23 cellular contexts compared by ENCODE assay signal in genomic region chr19:55615553-55616394, GRCh38. TPM values are rescaled to one million over a fixed set of nuclear protein-coding genes. Genes with fewer than 3 reads are reported as not detected.
DNase-seq lines count a peak whose midpoint lies in the region; ATAC-seq, FAIRE-seq and TF ChIP-seq lines count a peak whose summit lies in the region.
"Had no signal": no experiment of that assay in that cellular context is flagged by ENCODE, and none has a peak within 500 bp of the region (broad histone marks: within the 10 kb centered on the region; RNA-seq: fewer than 3 reads in every experiment).

No MANE protein-coding gene starts in this region.

- intact Hi-C loops in K562 (cut with micrococcal nuclease) = no loop called here

- no peak overlapping the region for H3K4me2 ChIP-seq in SK-N-SH
- no peak overlapping the region for H3K4me2 ChIP-seq in GM23338
- H3K4me2 ChIP-seq in K562 (ENCODE audit: insufficient read depth, low read length) = no peak overlapping the region
- no peak overlapping the region for H3K4me2 ChIP-seq in osteoblast (ENCODE audit: insufficient read depth, low read length)
- H3K4me2 ChIP-seq: BLaER1 had no signal

- H3F3A ChIP-seq in SK-N-SH (replicated peaks; ENCODE audit: insufficient read depth) (peaks cover 12% of the 10 kb centered on the region), GM23338 (replicated peaks; ENCODE audit: low read depth) (peaks cover 3% of the 10 kb centered on the region; the same call in 1 of the 2 replicates)

- no TSS peak for BruUV-seq in K562 (replicated peaks; lab: Mats Ljungman, UMichigan)

- 99% methylated on average over 33 of the region's 88 CpGs for WGBS in SK-N-SH (ENCODE audit: low lambda C conversion rate)
- 96% methylated on average over 43 of the region's 88 CpGs for WGBS in K562 (ENCODE audit: insufficient coverage, low coverage, missing lambda C conversion rate)

- H3K9ac ChIP-seq in SK-N-SH = no peak overlapping the region
- no peak overlapping the region for H3K9ac ChIP-seq in K562 (ENCODE audit: insufficient read depth in 1 of 2, low read depth in 2 of 2, low read length in 2 of 2)
- H3K9ac ChIP-seq: BLaER1 had no signal

- H3K4me1 ChIP-seq in SK-N-SH (ENCODE audit: control insufficient read depth in 1 of 2, insufficient read depth in 2 of 2, low read depth in 1 of 2, low read length in 1 of 2) = no peaks in the 10 kb centered on the region; a peak in 1 of 4 replicates
- H3K4me1 ChIP-seq in GM23338 (ENCODE audit: insufficient read depth) = no peaks in the 10 kb centered on the region
- H3K4me1 ChIP-seq in K562 (replicated peaks in 1 of 2; ENCODE audit: control insufficient read depth in 2 of 2, insufficient read depth in 2 of 2, low read length in 2 of 2) = peaks cover 0 to 5% of the 10 kb centered on the region in 2 experiments; a peak in 2 of 5 replicates
- H3K4me1 ChIP-seq in osteoblast (ENCODE audit: insufficient read depth, low read length) = no peaks in the 10 kb centered on the region
- H3K4me1 ChIP-seq: Caco-2 had no signal

- H3K9me2 ChIP-seq in SK-N-SH = no peaks in the 10 kb centered on the region
- no peaks in the 10 kb centered on the region for H3K9me2 ChIP-seq in GM23338 (ENCODE audit: insufficient read depth)

- H3K27me3 ChIP-seq in SK-N-SH (ENCODE audit: insufficient read depth) (no peaks in the 10 kb centered on the region), GM23338 (ENCODE audit: insufficient read depth) (no peaks in the 10 kb centered on the region), K562 (ENCODE audit: control insufficient read depth in 2 of 2, insufficient read depth in 2 of 2, low read length in 2 of 2) (no peaks in the 10 kb centered on the region), osteoblast (ENCODE audit: insufficient read depth, low read length) (no peaks in the 10 kb centered on the region)
- H3K27me3 ChIP-seq: BLaER1 had no signal

- no peaks in the 10 kb centered on the region for H3K9me1 ChIP-seq in K562 (ENCODE audit: control insufficient read depth, insufficient read depth, low read length)

- H3K4me1 Mint-ChIP-seq in GM23338 (0 out of 3 replicates have a peak, but pooled peaks cover 2% of the 10 kb centered on the region), nephron progenitor cell (peaks cover 8% of the 10 kb centered on the region)

- ATAC-seq in SK-N-SH treated with all-trans-retinoic acid at 6 μM for 48 hours (no peak), GM23338 (no peak), K562 (no peak), HG03196 (IDR thresholded peaks at IDR 0.05; ENCODE audit: unreplicated experiment) (no peak)
- ATAC-seq: CD8-positive, alpha-beta T cell had no signal

- POLR2A ChIA-PET in SK-N-SH (lab: Yijun Ruan, JAX) = no interaction called here
- POLR2A ChIA-PET in K562 (lab: Yijun Ruan, JAX) = interaction anchor here (0.5 to 1.7 kb wide), 3 partner anchors 11 to 315 kb away, joined by 3 to 6 read pairs (median 4); no protein-coding TSS in a partner anchor

- TF ChIP-seq RAD21 in SK-N-SH (IDR thresholded peaks at IDR 0.05; ENCODE audit: low read length) (no peak), K562 (CRISPR knock-in tag; conservative IDR thresholded peaks at IDR 0.05 in 1 of 2, IDR thresholded peaks at IDR 0.05 in 1 of 2) (no peak)

- TF ChIP-seq CTCF in SK-N-SH (IDR thresholded peaks at IDR 0.05) (no peak), GM23338 (conservative IDR thresholded peaks at IDR 0.05; ENCODE audit: low read depth in 2 of 2) (no peak), K562 (IDR thresholded peaks at IDR 0.05 in 2 of 3, conservative IDR thresholded peaks at IDR 0.05 in 1 of 3; ENCODE audit: insufficient read depth in 2 of 3, low read depth in 1 of 3, low read length in 3 of 3) (no peak), osteoblast (IDR thresholded peaks at IDR 0.05; ENCODE audit: extremely low read depth, low read depth, low read length) (no peak), nephron progenitor cell (IDR thresholded peaks at IDR 0.05) (no peak)

- H3K36me3 Mint-ChIP-seq in GM23338 (ENCODE audit: low read depth) (peaks cover 45% of the 10 kb centered on the region), nephron progenitor cell (ENCODE audit: low read depth) (peaks cover 44% of the 10 kb centered on the region)

- H3K4me3 ChIP-seq in SK-N-SH (ENCODE audit: low read depth in 2 of 2, low read length in 1 of 2) = no peak overlapping the region
- H3K4me3 ChIP-seq in GM23338 = no peak overlapping the region
- no peak overlapping the region for H3K4me3 ChIP-seq in K562
- no peak overlapping the region for H3K4me3 ChIP-seq in osteoblast (ENCODE audit: insufficient read depth, low read length)
- H3K4me3 ChIP-seq: BLaER1 had no signal

- no peak for TF ChIP-seq POLR2A in K562 (conservative IDR thresholded peaks at IDR 0.05)

- no peak overlapping the region for H2AFZ ChIP-seq in SK-N-SH (ENCODE audit: low read depth)
- H2AFZ ChIP-seq in GM23338 = no peak overlapping the region
- H2AFZ ChIP-seq in K562 (ENCODE audit: low read depth, low read length) = no peak overlapping the region
- H2AFZ ChIP-seq in osteoblast (ENCODE audit: low read length) = no peak overlapping the region

- no peak overlapping the region for H3K4me3 Mint-ChIP-seq in GM23338
- H3K4me3 Mint-ChIP-seq in nephron progenitor cell = no peak overlapping the region
- H3K4me3 Mint-ChIP-seq: B cell; CD4-positive, CD25-positive, alpha-beta regulatory T cell; CD8-positive, alpha-beta T cell had no signal

- H4K20me1 ChIP-seq in SK-N-SH (ENCODE audit: insufficient read depth) = peaks cover 19% of the 10 kb centered on the region
- peaks cover 11% of the 10 kb centered on the region for H4K20me1 ChIP-seq in GM23338 (replicated peaks; ENCODE audit: insufficient read depth)
- H4K20me1 ChIP-seq in K562 (replicated peaks; ENCODE audit: control insufficient read depth, insufficient read depth, low read length) = no peaks in the 10 kb centered on the region
- H4K20me1 ChIP-seq in osteoblast (ENCODE audit: insufficient read depth, low read length) = peaks cover 13% of the 10 kb centered on the region

- H3K79me2 ChIP-seq in SK-N-SH (ENCODE audit: insufficient read depth) (peaks cover 24% of the 10 kb centered on the region; the same call in 1 of the 2 replicates), GM23338 (replicated peaks; ENCODE audit: insufficient read depth) (0 out of 2 replicates have a peak, but pooled peaks cover 2% of the 10 kb centered on the region), K562 (ENCODE audit: control insufficient read depth, insufficient read depth, low read length) (peaks cover 6% of the 10 kb centered on the region; the same call in 1 of the 3 replicates), osteoblast (ENCODE audit: insufficient read depth, low read length) (peaks cover 20% of the 10 kb centered on the region)

- no peak overlapping the region for H3K27ac Mint-ChIP-seq in GM23338
- H3K27ac Mint-ChIP-seq in nephron progenitor cell = no peak overlapping the region
- H3K27ac Mint-ChIP-seq: CD4-positive, CD25-positive, alpha-beta regulatory T cell; CD8-positive, alpha-beta T cell had no signal

- H3K9me3 Mint-ChIP-seq in GM23338 = peaks cover 5% of the 10 kb centered on the region
- H3K9me3 Mint-ChIP-seq in nephron progenitor cell = no peaks in the 10 kb centered on the region
- H3K9me3 Mint-ChIP-seq: CD8-positive, alpha-beta T cell had no signal

- H3K9me3 ChIP-seq in SK-N-SH (no peaks in the 10 kb centered on the region), K562 (replicated peaks; ENCODE audit: control insufficient read depth, insufficient read depth, low read depth, low read length) (no peaks in the 10 kb centered on the region), osteoblast (ENCODE audit: low read depth, low read length) (no peaks in the 10 kb centered on the region)
- H3K9me3 ChIP-seq: BLaER1, Caco-2 had no signal

- TF ChIP-seq EP300 in SK-N-SH (IDR thresholded peaks at IDR 0.05; ENCODE audit: borderline replicate concordance in 1 of 2, low read depth in 1 of 2, low read length in 1 of 2) (no peak), K562 (IDR thresholded peaks at IDR 0.05; ENCODE audit: low read length) (no peak)

- CTCF ChIA-PET in SK-N-SH (lab: Yijun Ruan, JAX) = interaction anchor here (1.3 to 6.7 kb wide), 2 partner anchors 16 to 17 kb away, joined by 4 to 40 read pairs; no protein-coding TSS in a partner anchor
- CTCF ChIA-PET in K562 (lab: Yijun Ruan, JAX; ENCODE audit: low intra/inter-chr PET ratio) = no interaction called here

- FAIRE-seq in K562 (lab: Jason Lieb, UNC) = no peak
- FAIRE-seq: A204.1, G401.6, GM12892, GM19239, H54 had no signal

- in situ Hi-C loops in K562 (cut with MboI) = no loop called here

- peaks cover 19% of the 10 kb centered on the region for H3K27me3 Mint-ChIP-seq in GM23338 (ENCODE audit: insufficient read depth, low read depth, poor library complexity)
- no peaks in the 10 kb centered on the region for H3K27me3 Mint-ChIP-seq in nephron progenitor cell (ENCODE audit: low read depth, poor library complexity)
- H3K27me3 Mint-ChIP-seq: B cell; CD4-positive, CD25-positive, alpha-beta regulatory T cell had no signal

- DNase-seq in SK-N-SH (peak; percentile 20), GM23338 (ENCODE audit: low spot score) (peak; percentile 17), K562 (ENCODE audit: extremely low read depth in 1 of 4, low spot score in 3 of 4) (no peak), osteoblast (ENCODE audit: insufficient read length, low spot score, missing footprints) (peak; percentile 60), nephron progenitor cell (no peak)
- DNase-seq: Caco-2; CD4-positive, CD25-positive, alpha-beta regulatory T cell; CD8-positive, alpha-beta T cell; DMS153; DND-41; GOT3; HCEC 1CT had no signal

- H3K36me3 ChIP-seq in SK-N-SH (replicated peaks in 1 of 2; ENCODE audit: control insufficient read depth in 1 of 2, insufficient read depth in 2 of 2, low read length in 1 of 2) = peaks cover 0 to 32% of the 10 kb centered on the region in 2 experiments
- H3K36me3 ChIP-seq in GM23338 (ENCODE audit: insufficient read depth) = no peaks in the 10 kb centered on the region
- peaks cover 31% of the 10 kb centered on the region; the same call in 2 of the 3 replicates for H3K36me3 ChIP-seq in K562 (ENCODE audit: control insufficient read depth, insufficient read depth, low read length)
- H3K36me3 ChIP-seq in osteoblast (ENCODE audit: insufficient read depth, low read length) = peaks cover 14% of the 10 kb centered on the region

- H3K27ac ChIP-seq in SK-N-SH (ENCODE audit: low read depth in 2 of 2, low read length in 1 of 2) (no peak overlapping the region), GM23338 (ENCODE audit: low read depth) (no peak overlapping the region), K562 (ENCODE audit: extremely low read depth, low read depth, low read length) (no peak overlapping the region), osteoblast (ENCODE audit: low read depth, low read length) (no peak overlapping the region)
- H3K27ac ChIP-seq: 22Rv1, BLaER1, C4-2B had no signal

RNA-seq across cellular contexts. Expression of gene ZNF784, which starts 8.6 kb away (rescaled TPM):
- polyA plus RNA-seq in SK-N-SH (2012; rRNA removed) (5.0 and 5.5 TPM in 2 replicates), GM23338 (2016; fragmentation: Nextera tagmentation; extraction: Ambion mirVana) (1.5 and 1.6 TPM in 2 replicates), K562 (2011; rRNA removed) (2.1 and 3.5 TPM in 2 replicates), K562 (2014; fragmentation: Illumina TruSeq; extraction: Trizol) (4.1 and 5.1 TPM in 2 replicates), K562 (2014; fragmentation: Nextera tagmentation; extraction: Ambion mirVana) (under 1 TPM; 0.14 to 0.17 TPM), K562 (2014; rRNA removed) (4.1 and 4.4 TPM in 2 replicates)
- polyA plus RNA-seq in SK-N-SH (2012; cell fraction: cytosol; rRNA removed) = 2.4 and 3.3 TPM in 2 replicates
- polyA plus RNA-seq in SK-N-SH (2012; cell fraction: nucleus; rRNA removed) = 17.9 and 20.4 TPM in 2 replicates
- total RNA-seq in GM23338 (2014; rRNA removed; shearing (Covaris generic)) = 5.6 and 6.7 TPM in 2 replicates
- 6.3 and 14.3 TPM in 2 replicates for total RNA-seq in K562 (2011; cell fraction: chromatin; rRNA removed; ENCODE audit: low replicate concordance)
- total RNA-seq in K562 (2011; cell fraction: nucleolus; rRNA removed) = 10.0 and 12.5 TPM in 2 replicates
- 7.7 and 9.6 TPM in 2 replicates for total RNA-seq in K562 (2011; cell fraction: nucleoplasm; rRNA removed)
- total RNA-seq in K562 (2014; rRNA removed) (2.0 and 3.8 TPM in 2 replicates), K562 (2014; rRNA removed; fragmentation: Illumina TruSeq; extraction: Trizol) (1.6 TPM in 2 replicates), K562 (2015; rRNA removed; fragmentation: Illumina TruSeq; extraction: Trizol) (2.7 and 3.2 TPM in 2 replicates), K562 (2021) (4.6 and 6.1 TPM in 2 replicates), osteoblast (6.5 and 8.7 TPM in 2 replicates)
- 2.0 and 4.3 TPM in 2 replicates for polyA plus RNA-seq in K562 (2011; cell fraction: cytosol; rRNA removed)
- 11.3 and 16.1 TPM in 2 replicates for polyA plus RNA-seq in K562 (2011; cell fraction: nucleus; rRNA removed)
- 7.3 and 7.9 TPM in 2 replicates for polyA plus RNA-seq in K562 (2012)
- polyA minus RNA-seq in K562 (2011; rRNA and poly(A)+ RNA removed) = 1.4 TPM in 2 replicates
- 1.3 and 2.6 TPM in 2 replicates for polyA minus RNA-seq in K562 (2011; cell fraction: cytosol; rRNA and poly(A)+ RNA removed)
- 2.7 TPM in 2 replicates for polyA minus RNA-seq in K562 (2011; cell fraction: nucleus; rRNA and poly(A)+ RNA removed)

RNA-seq across cellular contexts. Expression of gene ZNF865, which starts 10.3 kb away (rescaled TPM):
- polyA plus RNA-seq in SK-N-SH (2012; rRNA removed) = 3.4 and 5.0 TPM in 2 replicates
- polyA plus RNA-seq in SK-N-SH (2012; cell fraction: cytosol; rRNA removed) = 2.7 and 5.2 TPM in 2 replicates
- polyA plus RNA-seq in SK-N-SH (2012; cell fraction: nucleus; rRNA removed) = 11.7 and 16.2 TPM in 2 replicates
- total RNA-seq in GM23338 (2014; rRNA removed; shearing (Covaris generic)) = 10.3 and 12.1 TPM in 2 replicates
- 2.2 and 2.4 TPM in 2 replicates for polyA plus RNA-seq in GM23338 (2016; fragmentation: Nextera tagmentation; extraction: Ambion mirVana)
- 2.2 and 8.0 TPM in 2 replicates for total RNA-seq in K562 (2011; cell fraction: chromatin; rRNA removed; ENCODE audit: low replicate concordance)
- total RNA-seq in K562 (2011; cell fraction: nucleolus; rRNA removed) = 8.0 and 10.0 TPM in 2 replicates
- total RNA-seq in K562 (2011; cell fraction: nucleoplasm; rRNA removed) = 4.9 and 5.2 TPM in 2 replicates
- total RNA-seq in K562 (2014; rRNA removed) = 1.6 and 2.3 TPM in 2 replicates
- total RNA-seq in K562 (2014; rRNA removed; fragmentation: Illumina TruSeq; extraction: Trizol) = 0.29 and 0.40 TPM in 2 replicates
- total RNA-seq in K562 (2015; rRNA removed; fragmentation: Illumina TruSeq; extraction: Trizol) = 1.4 and 1.5 TPM in 2 replicates
- total RNA-seq in K562 (2021) = 18.6 and 18.8 TPM in 2 replicates
- polyA plus RNA-seq in K562 (2011; rRNA removed) = 1.2 and 1.5 TPM in 2 replicates
- polyA plus RNA-seq in K562 (2011; cell fraction: cytosol; rRNA removed) = 2.0 and 9.6 TPM in 2 replicates
- polyA plus RNA-seq in K562 (2011; cell fraction: nucleus; rRNA removed) = 1.6 and 4.8 TPM in 2 replicates
- polyA plus RNA-seq in K562 (2012) = 6.0 and 10.0 TPM in 2 replicates
- 1.8 and 2.3 TPM in 2 replicates for polyA plus RNA-seq in K562 (2014; fragmentation: Illumina TruSeq; extraction: Trizol)
- not detected for polyA plus RNA-seq in K562 (2014; fragmentation: Nextera tagmentation; extraction: Ambion mirVana)
- 6.7 and 6.9 TPM in 2 replicates for polyA plus RNA-seq in K562 (2014; rRNA removed)
- polyA minus RNA-seq in K562 (2011; rRNA and poly(A)+ RNA removed) = 0.24 and 0.60 TPM in 2 replicates
- polyA minus RNA-seq in K562 (2011; cell fraction: cytosol; rRNA and poly(A)+ RNA removed) = 7.3 and 9.8 TPM in 2 replicates
- 1.1 and 1.5 TPM in 2 replicates for polyA minus RNA-seq in K562 (2011; cell fraction: nucleus; rRNA and poly(A)+ RNA removed)
- total RNA-seq in osteoblast = 1.4 and 1.5 TPM in 2 replicates

RNA-seq across cellular contexts. Expression of gene ZNF524, which starts 15.7 kb away (rescaled TPM):
- polyA plus RNA-seq in SK-N-SH (2012; rRNA removed) = 7.2 and 7.3 TPM in 2 replicates
- polyA plus RNA-seq in SK-N-SH (2012; cell fraction: cytosol; rRNA removed) = 4.6 and 7.4 TPM in 2 replicates
- 7.4 and 10.1 TPM in 2 replicates for polyA plus RNA-seq in SK-N-SH (2012; cell fraction: nucleus; rRNA removed)
- 8.3 and 16.5 TPM in 2 replicates for total RNA-seq in GM23338 (2014; rRNA removed; shearing (Covaris generic))
- polyA plus RNA-seq in GM23338 (2016; fragmentation: Nextera tagmentation; extraction: Ambion mirVana) = 5.7 and 6.0 TPM in 2 replicates
- total RNA-seq in K562 (2011; cell fraction: chromatin; rRNA removed; ENCODE audit: low replicate concordance) = 3.2 and 12.0 TPM in 2 replicates
- total RNA-seq in K562 (2011; cell fraction: nucleolus; rRNA removed) = 12.4 and 13.0 TPM in 2 replicates
- 7.3 and 7.5 TPM in 2 replicates for total RNA-seq in K562 (2011; cell fraction: nucleoplasm; rRNA removed)
- total RNA-seq in K562 (2014; rRNA removed) = 14.7 and 23.6 TPM in 2 replicates
- 0.55 and 1.2 TPM in 2 replicates for total RNA-seq in K562 (2014; rRNA removed; fragmentation: Illumina TruSeq; extraction: Trizol)
- 5.6 and 6.4 TPM in 2 replicates for total RNA-seq in K562 (2015; rRNA removed; fragmentation: Illumina TruSeq; extraction: Trizol)
- total RNA-seq in K562 (2021) = 15.6 and 16.7 TPM in 2 replicates
- 2.9 and 3.7 TPM in 2 replicates for polyA plus RNA-seq in K562 (2011; rRNA removed)
- 6.8 and 21.8 TPM in 2 replicates for polyA plus RNA-seq in K562 (2011; cell fraction: cytosol; rRNA removed)
- 9.0 and 14.1 TPM in 2 replicates for polyA plus RNA-seq in K562 (2011; cell fraction: nucleus; rRNA removed)
- polyA plus RNA-seq in K562 (2012) = 7.6 and 20.4 TPM in 2 replicates
- 1.4 and 5.4 TPM in 2 replicates for polyA plus RNA-seq in K562 (2014; fragmentation: Illumina TruSeq; extraction: Trizol)
- under 1 TPM; 0.08 to 0.10 TPM for polyA plus RNA-seq in K562 (2014; fragmentation: Nextera tagmentation; extraction: Ambion mirVana)
- polyA plus RNA-seq in K562 (2014; rRNA removed) = 13.1 and 14.4 TPM in 2 replicates
- polyA minus RNA-seq in K562 (2011; rRNA and poly(A)+ RNA removed) = 0.30 and 0.67 TPM in 2 replicates
- 5.1 and 7.1 TPM in 2 replicates for polyA minus RNA-seq in K562 (2011; cell fraction: cytosol; rRNA and poly(A)+ RNA removed)
- 5.9 and 6.3 TPM in 2 replicates for polyA minus RNA-seq in K562 (2011; cell fraction: nucleus; rRNA and poly(A)+ RNA removed)
- total RNA-seq in osteoblast = 11.2 TPM in 2 replicates

RNA-seq across cellular contexts. Expression of gene FIZ1, which starts 16.5 kb away (rescaled TPM):
- polyA plus RNA-seq in SK-N-SH (2012; rRNA removed) (5.2 and 5.7 TPM in 2 replicates), GM23338 (2016; fragmentation: Nextera tagmentation; extraction: Ambion mirVana) (5.3 and 5.4 TPM in 2 replicates), K562 (2011; rRNA removed) (3.8 and 4.7 TPM in 2 replicates), K562 (2014; fragmentation: Illumina TruSeq; extraction: Trizol) (8.7 TPM in 2 replicates), K562 (2014; fragmentation: Nextera tagmentation; extraction: Ambion mirVana) (under 1 TPM; 0.79 to 0.81 TPM), K562 (2014; rRNA removed) (5.7 and 5.8 TPM in 2 replicates)
- 2.5 and 4.3 TPM in 2 replicates for polyA plus RNA-seq in SK-N-SH (2012; cell fraction: cytosol; rRNA removed)
- polyA plus RNA-seq in SK-N-SH (2012; cell fraction: nucleus; rRNA removed) = 20.2 and 24.9 TPM in 2 replicates
- total RNA-seq in GM23338 (2014; rRNA removed; shearing (Covaris generic)) = 10.1 and 12.6 TPM in 2 replicates
- 4.3 and 8.7 TPM in 2 replicates for total RNA-seq in K562 (2011; cell fraction: chromatin; rRNA removed; ENCODE audit: low replicate concordance)
- total RNA-seq in K562 (2011; cell fraction: nucleolus; rRNA removed) = 5.7 and 6.8 TPM in 2 replicates
- 6.9 and 7.8 TPM in 2 replicates for total RNA-seq in K562 (2011; cell fraction: nucleoplasm; rRNA removed)
- total RNA-seq in K562 (2014; rRNA removed) (5.9 and 7.3 TPM in 2 replicates), K562 (2014; rRNA removed; fragmentation: Illumina TruSeq; extraction: Trizol) (2.3 and 3.2 TPM in 2 replicates), K562 (2015; rRNA removed; fragmentation: Illumina TruSeq; extraction: Trizol) (4.7 and 5.5 TPM in 2 replicates), K562 (2021) (14.4 and 17.5 TPM in 2 replicates), osteoblast (2.9 and 3.6 TPM in 2 replicates)
- 3.5 and 7.4 TPM in 2 replicates for polyA plus RNA-seq in K562 (2011; cell fraction: cytosol; rRNA removed)
- polyA plus RNA-seq in K562 (2011; cell fraction: nucleus; rRNA removed) = 7.6 and 10.7 TPM in 2 replicates
- 10.6 and 12.2 TPM in 2 replicates for polyA plus RNA-seq in K562 (2012)
- 2.1 and 3.1 TPM in 2 replicates for polyA minus RNA-seq in K562 (2011; rRNA and poly(A)+ RNA removed)
- polyA minus RNA-seq in K562 (2011; cell fraction: cytosol; rRNA and poly(A)+ RNA removed) = 5.5 and 6.6 TPM in 2 replicates
- polyA minus RNA-seq in K562 (2011; cell fraction: nucleus; rRNA and poly(A)+ RNA removed) = 2.8 and 3.4 TPM in 2 replicates

RNA-seq across cellular contexts. Expression of gene ZNF580, which starts 25.0 kb away (rescaled TPM):
- polyA plus RNA-seq in SK-N-SH (2012; rRNA removed) (14.0 and 21.9 TPM in 2 replicates), GM23338 (2016; fragmentation: Nextera tagmentation; extraction: Ambion mirVana) (23.6 and 23.9 TPM in 2 replicates), K562 (2011; rRNA removed) (5.0 and 7.7 TPM in 2 replicates), K562 (2014; fragmentation: Illumina TruSeq; extraction: Trizol) (12.7 and 15.5 TPM in 2 replicates), K562 (2014; fragmentation: Nextera tagmentation; extraction: Ambion mirVana) (1 to 10 TPM; 2.3 to 3.9 TPM), K562 (2014; rRNA removed) (25.2 and 30.8 TPM in 2 replicates)
- 16.3 and 18.1 TPM in 2 replicates for polyA plus RNA-seq in SK-N-SH (2012; cell fraction: cytosol; rRNA removed)
- 76.2 and 102 TPM in 2 replicates for polyA plus RNA-seq in SK-N-SH (2012; cell fraction: nucleus; rRNA removed)
- total RNA-seq in GM23338 (2014; rRNA removed; shearing (Covaris generic)) = 10.9 and 18.7 TPM in 2 replicates
- total RNA-seq in K562 (2011; cell fraction: chromatin; rRNA removed; ENCODE audit: low replicate concordance) = 26.2 and 41.7 TPM in 2 replicates
- 16.2 and 20.0 TPM in 2 replicates for total RNA-seq in K562 (2011; cell fraction: nucleolus; rRNA removed)
- 33.4 and 56.4 TPM in 2 replicates for total RNA-seq in K562 (2011; cell fraction: nucleoplasm; rRNA removed)
- total RNA-seq in K562 (2014; rRNA removed) (13.9 and 24.4 TPM in 2 replicates), K562 (2014; rRNA removed; fragmentation: Illumina TruSeq; extraction: Trizol) (5.2 and 5.7 TPM in 2 replicates), K562 (2015; rRNA removed; fragmentation: Illumina TruSeq; extraction: Trizol) (6.0 and 6.8 TPM in 2 replicates), K562 (2021) (38.0 and 47.4 TPM in 2 replicates), osteoblast (6.5 and 8.3 TPM in 2 replicates)
- 10.9 and 21.1 TPM in 2 replicates for polyA plus RNA-seq in K562 (2011; cell fraction: cytosol; rRNA removed)
- 39.9 and 68.6 TPM in 2 replicates for polyA plus RNA-seq in K562 (2011; cell fraction: nucleus; rRNA removed)
- 41.5 and 62.4 TPM in 2 replicates for polyA plus RNA-seq in K562 (2012)
- polyA minus RNA-seq in K562 (2011; rRNA and poly(A)+ RNA removed) = 4.4 and 4.6 TPM in 2 replicates
- polyA minus RNA-seq in K562 (2011; cell fraction: cytosol; rRNA and poly(A)+ RNA removed) = 12.2 and 16.3 TPM in 2 replicates
- polyA minus RNA-seq in K562 (2011; cell fraction: nucleus; rRNA and poly(A)+ RNA removed) = 7.3 and 8.8 TPM in 2 replicates

Comparison
In these comparisons a context has a peak if more than half of its experiments do, and no peak if none do; other contexts are left out.
1. DNase-seq: peak in SK-N-SH (single experiment), GM23338 (single experiment) and osteoblast (single experiment); none in K562 (0 of 4) and nephron progenitor cell (single experiment).
2. Of the 27 proteins assayed by ChIP-seq in both K562 and SK-N-SH: peak only in K562: ZBTB33; only in SK-N-SH: none; in both: none; in neither: 26.